ENCODE assay signal across 1 cellular context in genomic region chr22:50209893-50210292, GRCh38.
TF ChIP-seq lines count a peak whose summit lies in the region.

No MANE protein-coding gene starts in this region.

TF ChIP-seq in GM23338, 12 proteins besides CTCF, POLR2A, EP300 and RAD21 (continued from another document):
- TF ChIP-seq ZNF462 (CRISPR knock-in tag; IDR thresholded peaks at IDR 0.05), result no peak
